Comparison of ENCODE assay signal across 13 cellular contexts in genomic region chr19:39968789-39969188, GRCh38. TPM values are rescaled to one million over a fixed set of nuclear protein-coding genes. Genes with fewer than 3 reads are reported as not detected.
DNase-seq lines count a peak whose midpoint lies in the region; ATAC-seq and TF ChIP-seq lines count a peak whose summit lies in the region.
"Had no signal": no experiment of that assay in that cellular context is flagged by ENCODE, and none has a peak within 500 bp of the region (broad histone marks: within the 10 kb centered on the region; RNA-seq: fewer than 3 reads in every experiment).

No MANE protein-coding gene starts in this region.

- H3K4me3 Mint-ChIP-seq in CD4-positive, CD25-positive, alpha-beta regulatory T cell = peak overlapping the region; percentile 96 to 100 (median 98)
- peak overlapping the region; percentile 96 for H3K4me3 Mint-ChIP-seq in HFFc6
- H3K4me3 Mint-ChIP-seq in naive thymus-derived CD8-positive, alpha-beta T cell = peak overlapping the region in 8 of 10 donors; percentile 93 to 100 (median 98)

- no peak for DNase-seq in CD4-positive, CD25-positive, alpha-beta regulatory T cell
- DNase-seq in HFFc6 = no peak
- DNase-seq in activated naive CD4-positive, alpha-beta T cell treated with anti-CD3 and anti-CD28 coated beads, Interleukin-2, amount 50 U/mL, for 72 hours (ENCODE audit: low spot score in 2 of 2) = no peak
- no peak for DNase-seq in naive thymus-derived CD8-positive, alpha-beta T cell
- DNase-seq in islet precursor cell = no peak
- no peak for DNase-seq in RKO (ENCODE audit: low spot score)
- no peak for DNase-seq in NCI-H1092 (lab: John Stamatoyannopoulos, UW)
- DNase-seq: C1 segment of cervical spinal cord, dermis blood vessel endothelial cell, GDM1, NCI-H748 treated with DMSO at 0.1 percent for 48 hours, SIG-M5 had no signal

- H3K36me3 ChIP-seq in CD4-positive, CD25-positive, alpha-beta regulatory T cell (ENCODE audit: control insufficient read depth, insufficient read depth, low read length) = peaks cover 8% of the 10 kb centered on the region

- no peaks in the 10 kb centered on the region for H3K9me3 ChIP-seq in CD4-positive, CD25-positive, alpha-beta regulatory T cell (ENCODE audit: control insufficient read depth in 2 of 2, low read length in 2 of 2)

- peak overlapping the region; percentile 29 for H3K4me3 ChIP-seq in CD4-positive, CD25-positive, alpha-beta regulatory T cell (ENCODE audit: low read depth, low read length)

- no peaks in the 10 kb centered on the region for H3K27me3 Mint-ChIP-seq in CD4-positive, CD25-positive, alpha-beta regulatory T cell
- peaks cover 6% of the 10 kb centered on the region for H3K27me3 Mint-ChIP-seq in HFFc6 (ENCODE audit: insufficient read depth)
- no peaks in the 10 kb centered on the region for H3K27me3 Mint-ChIP-seq in naive thymus-derived CD8-positive, alpha-beta T cell

- TF ChIP-seq CTCF in HFFc6 (IDR thresholded peaks at IDR 0.05) = no peak

- peaks cover 18% of the 10 kb centered on the region for H3K36me3 Mint-ChIP-seq in CD4-positive, CD25-positive, alpha-beta regulatory T cell
- H3K36me3 Mint-ChIP-seq in HFFc6 (ENCODE audit: low read depth) = peaks cover 26% of the 10 kb centered on the region
- peaks cover 47 to 56% of the 10 kb centered on the region in 2 donors for H3K36me3 Mint-ChIP-seq in activated naive CD4-positive, alpha-beta T cell treated with anti-CD3 and anti-CD28 coated beads, Interleukin-2, amount 50 U/mL, for 72 hours
- H3K36me3 Mint-ChIP-seq in naive thymus-derived CD8-positive, alpha-beta T cell = peaks cover 0 to 15% (median 2%) of the 10 kb centered on the region in 3 donors

- H3K27ac Mint-ChIP-seq in CD4-positive, CD25-positive, alpha-beta regulatory T cell = peak overlapping the region; percentile 94 to 100 (median 100)
- H3K27ac Mint-ChIP-seq in HFFc6 = peak overlapping the region; percentile 97; the same call in 1 of the 2 replicates
- H3K27ac Mint-ChIP-seq in activated naive CD4-positive, alpha-beta T cell treated with anti-CD3 and anti-CD28 coated beads, Interleukin-2, amount 50 U/mL, for 72 hours = peak overlapping the region; percentile 99 to 100
- peak overlapping the region; percentile 96 to 100 (median 100) for H3K27ac Mint-ChIP-seq in naive thymus-derived CD8-positive, alpha-beta T cell

- H3K9me3 Mint-ChIP-seq in CD4-positive, CD25-positive, alpha-beta regulatory T cell = no peaks in the 10 kb centered on the region
- no peaks in the 10 kb centered on the region for H3K9me3 Mint-ChIP-seq in HFFc6
- no peaks in the 10 kb centered on the region for H3K9me3 Mint-ChIP-seq in activated naive CD4-positive, alpha-beta T cell treated with anti-CD3 and anti-CD28 coated beads, Interleukin-2, amount 50 U/mL, for 72 hours
- H3K9me3 Mint-ChIP-seq in naive thymus-derived CD8-positive, alpha-beta T cell = no peaks in the 10 kb centered on the region

- no peak for ATAC-seq in CD4-positive, CD25-positive, alpha-beta regulatory T cell (ENCODE audit: low read depth in 2 of 2)
- ATAC-seq in activated naive CD4-positive, alpha-beta T cell treated with anti-CD3 and anti-CD28 coated beads, Interleukin-2, amount 50 U/mL, for 72 hours = no peak
- ATAC-seq in naive thymus-derived CD8-positive, alpha-beta T cell = no peak
- no peak for ATAC-seq in HG03442 (IDR thresholded peaks at IDR 0.05; ENCODE audit: unreplicated experiment)

- H3K4me1 Mint-ChIP-seq in CD4-positive, CD25-positive, alpha-beta regulatory T cell = peaks cover 11 to 61% (median 34%) of the 10 kb centered on the region in 4 donors
- H3K4me1 Mint-ChIP-seq in HFFc6 (ENCODE audit: low read depth) = peaks cover 27% of the 10 kb centered on the region
- H3K4me1 Mint-ChIP-seq in naive thymus-derived CD8-positive, alpha-beta T cell = peaks cover 33 to 57% (median 56%) of the 10 kb centered on the region in 4 donors

- POLR2A ChIA-PET in naive thymus-derived CD8-positive, alpha-beta T cell (lab: Charles Lee) = interaction anchor here (0.7 to 4.5 kb wide), 9 partner anchors 10 to 57 kb away, joined by 3 to 96 read pairs (median 39); no protein-coding TSS in a partner anchor

- H3K27me3 ChIP-seq in CD4-positive, CD25-positive, alpha-beta regulatory T cell (ENCODE audit: control insufficient read depth, insufficient read depth, low read length) = no peaks in the 10 kb centered on the region

- H3K27ac ChIP-seq in CD4-positive, CD25-positive, alpha-beta regulatory T cell (ENCODE audit: insufficient read depth, low read length, poor library complexity, severe bottlenecking) = peak overlapping the region; percentile 93

- peaks cover 33% of the 10 kb centered on the region for H3K4me1 ChIP-seq in CD4-positive, CD25-positive, alpha-beta regulatory T cell (ENCODE audit: control insufficient read depth, insufficient read depth, low read length, poor library complexity, severe bottlenecking)

RNA-seq across cellular contexts. Expression of gene PSMC4, which starts 2.2 kb away (rescaled TPM):
- total RNA-seq in CD4-positive, CD25-positive, alpha-beta regulatory T cell = 105 TPM
- polyA plus RNA-seq in CD4-positive, CD25-positive, alpha-beta regulatory T cell = 100 to 1,000 TPM in 2 of 4 donors, 10 to 100 TPM in 2; 89.9 to 122 (median 101) TPM
- 100 to 1,000 TPM; 124 to 144 (median 133) TPM for total RNA-seq in HFFc6 (2021; fragmentation: NEBNext Ultra II Directional; extraction: Animal tissue kit (Norgen Biotek cat#: 25700))
- 100 to 1,000 TPM in 1 of 2 donors, 10 to 100 TPM in 1; 93.6 to 114 TPM for total RNA-seq in activated naive CD4-positive, alpha-beta T cell treated with anti-CD3 and anti-CD28 coated beads, Interleukin-2, amount 50 U/mL, for 72 hours
- total RNA-seq in naive thymus-derived CD8-positive, alpha-beta T cell = 10 to 100 TPM; 38.7 to 44.3 TPM
- polyA plus RNA-seq in naive thymus-derived CD8-positive, alpha-beta T cell = 10 to 100 TPM; 71.3 to 80.4 (median 72.8) TPM

RNA-seq across cellular contexts. Expression of gene ZNF546, which starts 28.1 kb away (rescaled TPM):
- 2.3 TPM for total RNA-seq in CD4-positive, CD25-positive, alpha-beta regulatory T cell
- 1 to 10 TPM; 4.8 to 5.8 (median 5.4) TPM for polyA plus RNA-seq in CD4-positive, CD25-positive, alpha-beta regulatory T cell
- 1 to 10 TPM; 1.8 to 2.7 (median 2.2) TPM for total RNA-seq in HFFc6 (2021; fragmentation: NEBNext Ultra II Directional; extraction: Animal tissue kit (Norgen Biotek cat#: 25700))
- total RNA-seq in activated naive CD4-positive, alpha-beta T cell treated with anti-CD3 and anti-CD28 coated beads, Interleukin-2, amount 50 U/mL, for 72 hours = 1 to 10 TPM; 3.1 to 4.7 TPM
- total RNA-seq in naive thymus-derived CD8-positive, alpha-beta T cell = 10 to 100 TPM; 17.6 to 22.0 TPM
- polyA plus RNA-seq in naive thymus-derived CD8-positive, alpha-beta T cell = 1 to 10 TPM; 4.0 to 6.4 (median 6.2) TPM

RNA-seq across cellular contexts. Expression of gene FCGBP, which starts 34.4 kb away (rescaled TPM):
- total RNA-seq in CD4-positive, CD25-positive, alpha-beta regulatory T cell = 8.4 TPM
- polyA plus RNA-seq in CD4-positive, CD25-positive, alpha-beta regulatory T cell = under 1 TPM; 0.06 to 0.27 (median 0.21) TPM
- total RNA-seq in HFFc6 (2021; fragmentation: NEBNext Ultra II Directional; extraction: Animal tissue kit (Norgen Biotek cat#: 25700)) = under 1 TPM; 0.02 to 0.83 (median 0.18) TPM
- total RNA-seq in activated naive CD4-positive, alpha-beta T cell treated with anti-CD3 and anti-CD28 coated beads, Interleukin-2, amount 50 U/mL, for 72 hours = 1 to 10 TPM; 4.6 to 8.2 TPM
- total RNA-seq in naive thymus-derived CD8-positive, alpha-beta T cell = 100 to 1,000 TPM; 223 to 230 TPM
- 10 to 100 TPM in 1 of 3 donors, 1 to 10 TPM in 2; 2.7 to 11.6 (median 3.1) TPM for polyA plus RNA-seq in naive thymus-derived CD8-positive, alpha-beta T cell

Comparison
In these comparisons a context has a peak if more than half of its experiments do, and no peak if none do; other contexts are left out.
1. RNA of gene FCGBP, which starts 34.4 kb away (total RNA-seq): 223 to 230 TPM in naive thymus-derived CD8-positive, alpha-beta T cell; 8.4 TPM in CD4-positive, CD25-positive, alpha-beta regulatory T cell (single experiment), 4.6 to 8.2 TPM in activated naive CD4-positive, alpha-beta T cell treated with anti-CD3 and anti-CD28 coated beads, Interleukin-2, amount 50 U/mL, for 72 hours and 0.02 to 0.83 TPM in HFFc6; every median in the first group is over 10 times any median in the second.
2. Peak in every context shown above with its lines, with median percentiles within 50 percentile points of each other: H3K27ac Mint-ChIP-seq and H3K4me3 Mint-ChIP-seq.